20 cellular contexts compared by ENCODE assay signal in the genomic region with DNA sequence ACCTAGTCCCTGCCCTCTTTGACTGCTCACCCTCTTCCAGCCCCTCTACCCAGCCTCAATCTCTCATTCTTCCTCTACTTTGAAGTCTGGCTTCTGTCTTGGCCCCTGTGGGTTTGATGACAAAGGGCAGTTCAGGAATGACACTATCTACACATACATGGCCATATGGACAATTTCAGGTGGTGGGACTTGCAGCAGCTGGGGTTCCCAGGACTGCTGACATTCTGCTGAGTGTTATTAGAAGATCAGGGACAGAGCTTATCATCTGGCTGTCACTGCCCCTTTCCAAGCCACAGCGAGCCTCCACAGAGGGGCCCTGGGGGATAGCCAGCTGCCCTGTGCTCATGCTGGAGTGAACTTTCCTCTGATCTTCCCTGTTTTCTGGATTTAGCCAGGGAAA.
DNase-seq lines count a peak whose midpoint lies in the region; ATAC-seq and FAIRE-seq lines count a peak whose summit lies in the region.
"Had no signal": no experiment of that assay in that cellular context is flagged by ENCODE, and none has a peak within 500 bp of the region (broad histone marks: within the 10 kb centered on the region; RNA-seq: fewer than 3 reads in every experiment).

No MANE protein-coding gene starts in this region.

- 80 to 100% methylated on average over 1 of the region's 1 CpG for WGBS in mesodermal cell (ENCODE audit: insufficient coverage in 2 of 2), 2 experiments

- H3K4me3 ChIP-seq in endocrine pancreas (ENCODE audit: control insufficient read depth, insufficient read depth, low read length): no peak overlapping the region
- no peak overlapping the region for H3K4me3 ChIP-seq in mesodermal cell (ENCODE audit: extremely low read depth, insufficient read depth, low read length, poor library complexity, severe bottlenecking)
- H3K4me3 ChIP-seq: body of pancreas, mucosa of descending colon, thyroid gland had no signal

- peak; percentile 97 for DNase-seq in SK-N-DZ (ENCODE audit: low spot score)
- DNase-seq in HuH-7 (ENCODE audit: low spot score): no peak
- no peak for DNase-seq in HTR-8/SVneo (ENCODE audit: insufficient read length, low spot score)
- no peak for DNase-seq in stimulated activated CD4-positive, alpha-beta T cell treated with anti-CD3 and anti-CD28 coated beads, Interleukin-4, amount 100 ng/mL, for 1 hour
- DNase-seq: activated CD4-positive, alpha-beta T cell treated with anti-CD3 and anti-CD28 coated beads, Interleukin-2, amount 50 U/mL, for 4 hours; activated naive CD4-positive, alpha-beta T cell treated with anti-CD3 and anti-CD28 coated beads, Interleukin-2, amount 50 U/mL, for 16 hours; activated T-cell treated with anti-CD3 and anti-CD28 coated beads, Interleukin-2, amount 50 U/mL, for 1 hour; DMS153; KG1; kidney; mucosa of descending colon; NCI-H1048; NCI-H748 treated with DMSO at 0.1 percent for 48 hours; thyroid gland had no signal

- FAIRE-seq in HTR-8/SVneo (lab: Jason Lieb, UNC): no peak
- FAIRE-seq: H1, kidney had no signal

- peaks cover 3% of the 10 kb centered on the region for H3K4me1 ChIP-seq in endocrine pancreas (ENCODE audit: control insufficient read depth, insufficient read depth, low read length)
- H3K4me1 ChIP-seq in mesodermal cell (ENCODE audit: control insufficient read depth, insufficient read depth, low read length, poor library complexity, severe bottlenecking): peaks cover 33% of the 10 kb centered on the region

- no peaks in the 10 kb centered on the region for H3K27me3 ChIP-seq in endocrine pancreas (ENCODE audit: control insufficient read depth, insufficient read depth, low read length)
- H3K27me3 ChIP-seq: body of pancreas, thyroid gland had no signal

- H3K27ac ChIP-seq in mesodermal cell (ENCODE audit: low read depth, low read length, severe bottlenecking) (peak overlapping the region; percentile 83), temporal lobe (ENCODE audit: low read depth, low read length) (peak overlapping the region; percentile 98)
- H3K27ac ChIP-seq: body of pancreas, thyroid gland had no signal

- ATAC-seq in HG02885 (IDR thresholded peaks at IDR 0.05; ENCODE audit: poor library complexity, unreplicated experiment): no peak
- ATAC-seq: body of pancreas, mucosa of descending colon had no signal

- H3K9me3 ChIP-seq in endocrine pancreas (ENCODE audit: control insufficient read depth, low read length) (no peaks in the 10 kb centered on the region), mesodermal cell (ENCODE audit: control insufficient read depth, low read length) (no peaks in the 10 kb centered on the region)
- H3K9me3 ChIP-seq: body of pancreas, mucosa of descending colon, thyroid gland had no signal

- H3K36me3 ChIP-seq in endocrine pancreas (ENCODE audit: control insufficient read depth, insufficient read depth, low read length) (no peaks in the 10 kb centered on the region), mesodermal cell (ENCODE audit: control insufficient read depth, insufficient read depth, low read length) (peaks cover 10% of the 10 kb centered on the region)
- H3K36me3 ChIP-seq: thyroid gland had no signal

- peak overlapping the region; percentile 41 for H3K9ac ChIP-seq in endocrine pancreas (ENCODE audit: control insufficient read depth, insufficient read depth, low read length)
